9 cellular contexts compared by ENCODE assay signal in the genomic region with DNA sequence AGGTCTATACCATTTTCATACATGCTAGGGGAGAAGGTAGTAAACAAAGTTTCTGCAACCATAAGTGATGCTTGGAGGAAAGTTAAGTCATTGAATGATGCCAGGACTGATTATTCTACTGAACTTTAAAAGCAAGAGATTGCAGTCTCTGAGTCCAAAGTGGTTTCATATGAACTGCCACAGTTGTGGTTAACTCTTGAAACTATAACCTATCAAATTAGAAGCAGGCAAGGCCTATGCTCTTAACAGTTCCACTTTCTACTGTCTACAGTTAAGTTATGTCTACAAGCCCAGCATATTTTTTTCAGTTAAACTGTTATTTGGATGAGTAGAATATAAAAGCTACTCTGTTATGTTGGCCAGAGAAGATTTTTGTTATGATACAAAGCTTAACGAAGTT.
DNase-seq lines count a peak whose midpoint lies in the region; ATAC-seq and TF ChIP-seq lines count a peak whose summit lies in the region.
"Had no signal": no experiment of that assay in that cellular context is flagged by ENCODE, and none has a peak within 500 bp of the region (broad histone marks: within the 10 kb centered on the region; RNA-seq: fewer than 3 reads in every experiment).

No MANE protein-coding gene starts in this region.

- H3K9me3 ChIP-seq in T-helper 17 cell (ENCODE audit: control insufficient read depth, low read length, poor library complexity, severe bottlenecking): no peaks in the 10 kb centered on the region
- H3K9me3 ChIP-seq: SK-N-SH had no signal

- peaks cover 14% of the 10 kb centered on the region for H3K4me1 Mint-ChIP-seq in T-helper 17 cell

- no peaks in the 10 kb centered on the region for H3K36me3 Mint-ChIP-seq in T-helper 17 cell (ENCODE audit: low read depth)

- peak overlapping the region; percentile 80 for H3K27ac Mint-ChIP-seq in T-helper 17 cell

- no peak for TF ChIP-seq CTCF in GM10266 (IDR thresholded peaks at IDR 0.05; ENCODE audit: control insufficient read depth, insufficient read depth, low read depth, missing control alignments)

- ATAC-seq in GM19397 (IDR thresholded peaks at IDR 0.05; ENCODE audit: unreplicated experiment): peak; percentile 97
- peak; percentile 99 for ATAC-seq in HG03064 (IDR thresholded peaks at IDR 0.05; ENCODE audit: low read depth, unreplicated experiment)
- ATAC-seq in T-helper 17 cell: peak; percentile 81
- ATAC-seq in left lobe of liver: no peak

- H3K4me3 Mint-ChIP-seq in T-helper 17 cell: no peak overlapping the region

- peak; percentile 28 for DNase-seq in GM10266 (ENCODE audit: extremely low spot score)
- no peak for DNase-seq in T-helper 17 cell
- DNase-seq in DMS79 treated with DMSO at 0.1 percent for 48 hours (lab: John Stamatoyannopoulos, UW): no peak
- no peak for DNase-seq in NCI-H2171 treated with DMSO at 0.1 percent for 48 hours (lab: John Stamatoyannopoulos, UW)
- DNase-seq in left lobe of liver (ENCODE audit: low spot score): no peak
- no peak for DNase-seq in NCI-H524 treated with DMSO at 0.1 percent for 48 hours (lab: John Stamatoyannopoulos, UW)
- DNase-seq: SK-N-SH had no signal

- H3K27me3 Mint-ChIP-seq in T-helper 17 cell: no peaks in the 10 kb centered on the region
